Comparison of ENCODE assay signal across 31 cellular contexts in the genomic region with DNA sequence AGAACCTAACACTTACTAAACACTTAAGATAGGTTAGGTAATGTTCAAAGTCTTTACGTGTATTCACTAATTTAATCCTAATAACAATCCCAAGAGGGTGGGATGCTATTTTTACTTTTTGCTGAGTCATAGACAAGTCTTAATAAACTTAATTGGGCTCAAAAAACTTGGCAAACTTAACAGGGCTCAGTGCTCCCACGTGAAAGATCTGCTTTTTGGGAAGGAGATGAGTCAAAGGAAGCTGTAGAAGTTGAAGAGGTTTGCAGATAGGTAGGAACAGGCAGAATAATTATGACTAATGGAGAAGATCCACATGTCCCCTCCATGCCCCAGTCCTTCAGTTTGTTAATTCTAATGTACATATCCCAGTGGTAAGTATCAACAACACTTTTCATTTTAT. TPM values are rescaled to one million over a fixed set of nuclear protein-coding genes. Genes with fewer than 3 reads are reported as not detected.
DNase-seq lines count a peak whose midpoint lies in the region; ATAC-seq, FAIRE-seq and TF ChIP-seq lines count a peak whose summit lies in the region.
"Had no signal": no experiment of that assay in that cellular context is flagged by ENCODE, and none has a peak within 500 bp of the region (broad histone marks: within the 10 kb centered on the region; RNA-seq: fewer than 3 reads in every experiment).

No MANE protein-coding gene starts in this region.

- no peak overlapping the region for H2BK15ac ChIP-seq in IMR-90 (ENCODE audit: low read depth, low read length)

- in situ Hi-C loops in IMR-90 (cut with MboI; ENCODE audit: low sequenced_read_pairs): no loop called here

- peak; percentile 83 for FAIRE-seq in keratinocyte (lab: Jason Lieb, UNC)
- FAIRE-seq in kidney (lab: Jason Lieb, UNC): no peak
- FAIRE-seq: endometrium, GM12892 had no signal

- intact Hi-C loops in IMR-90 (cut with micrococcal nuclease): no loop called here
- intact Hi-C loops in kidney (cut with DNase I): no loop called here

- TF ChIP-seq RAD21 in IMR-90 (IDR thresholded peaks at IDR 0.05; ENCODE audit: low read length): no peak

- H4K91ac ChIP-seq in IMR-90 (ENCODE audit: insufficient read depth, low read depth, low read length): no peak overlapping the region

- no peak overlapping the region for H3K23ac ChIP-seq in IMR-90 (ENCODE audit: low read depth, low read length)

- TF ChIP-seq CTCF in BJ (IDR thresholded peaks at IDR 0.05; ENCODE audit: insufficient read depth, low read depth, low read length) (no peak), IMR-90 (conservative IDR thresholded peaks at IDR 0.05; ENCODE audit: low read depth, low read length) (no peak), cardiac fibroblast (IDR thresholded peaks at IDR 0.05; ENCODE audit: low read depth, low read length) (no peak), keratinocyte (optimal IDR thresholded peaks at IDR 0.05 in 1 of 3, IDR thresholded peaks at IDR 0.05 in 1 of 3, conservative IDR thresholded peaks at IDR 0.05 in 1 of 3; ENCODE audit: extremely low read depth in 1 of 3, insufficient read depth in 2 of 3, low read length in 3 of 3) (no peak), kidney (IDR thresholded peaks at IDR 0.05; ENCODE audit: borderline replicate concordance, extremely low read depth, insufficient read depth) (no peak)

- DNase-seq in BJ (ENCODE audit: low read depth) (peak; percentile 44), IMR-90 (no peak), cardiac fibroblast (ENCODE audit: low read depth in 2 of 2) (peak; percentile 8 to 9), keratinocyte (ENCODE audit: low read depth, low spot score) (peak; percentile 85), kidney (no peak), COLO668 (lab: John Stamatoyannopoulos, UW; ENCODE audit: unreplicated experiment) (no peak), OCI-M1 (lab: John Stamatoyannopoulos, UW) (no peak)
- DNase-seq: activated CD4-positive, alpha-beta T cell treated with anti-CD3 and anti-CD28 coated beads for 4 hours; activated gamma-delta T cell treated with Interleukin-2 at 50 U/mL for 16 hours; activated naive CD8-positive, alpha-beta T cell treated with anti-CD3 and anti-CD28 coated beads, Interleukin-2, amount 50 U/mL, for 24 hours; activated T-cell treated with anti-CD3 and anti-CD28 coated beads, Interleukin-2, amount 50 U/mL, for 4 hours; cerebellar nuclear complex; heart left ventricle; left cardiac atrium; MM.1S; NCI-H1436; NCI-H345; NCI-H748 treated with DMSO at 0.1 percent for 48 hours; spleen; transverse colon had no signal

- H3K36me3 ChIP-seq in BJ (ENCODE audit: control insufficient read depth, insufficient read depth, low read length) (no peaks in the 10 kb centered on the region), IMR-90 (ENCODE audit: control insufficient read depth, insufficient read depth, low read length) (no peaks in the 10 kb centered on the region), keratinocyte (ENCODE audit: control insufficient read depth in 2 of 2, extremely low read depth in 1 of 2, insufficient read depth in 2 of 2, low read length in 2 of 2) (no peaks in the 10 kb centered on the region), kidney (ENCODE audit: control insufficient read depth in 1 of 2, insufficient read depth in 2 of 2, low read length in 2 of 2) (no peaks in the 10 kb centered on the region)
- H3K36me3 ChIP-seq: heart left ventricle, right atrium auricular region, spleen, transverse colon had no signal

- no peak overlapping the region for H3K14ac ChIP-seq in IMR-90 (replicated peaks; ENCODE audit: low read depth, low read length)

- no peak overlapping the region for H2AFZ ChIP-seq in IMR-90 (replicated peaks; ENCODE audit: low read length, poor library complexity)
- no peak overlapping the region for H2AFZ ChIP-seq in keratinocyte (ENCODE audit: control insufficient read depth, low read length)
- H2AFZ ChIP-seq: parathyroid adenoma had no signal

- no peak overlapping the region for H3K4ac ChIP-seq in IMR-90 (ENCODE audit: low read depth, low read length)

- no TSS peak for BruUV-seq in IMR-90 (replicated peaks; lab: Mats Ljungman, UMichigan)

- H3K18ac ChIP-seq in IMR-90 (ENCODE audit: low read depth, low read length): no peak overlapping the region

- ATAC-seq in IMR-90 (ENCODE audit: low read depth) (no peak), HG03342 (IDR thresholded peaks at IDR 0.05; ENCODE audit: unreplicated experiment) (no peak)
- ATAC-seq: activated naive CD8-positive, alpha-beta T cell treated with anti-CD3 and anti-CD28 coated beads, Interleukin-2, amount 50 U/mL, for 24 hours; activated T-cell treated with anti-CD3 and anti-CD28 coated beads, Interleukin-2, amount 50 U/mL, for 4 hours; GM23338; heart left ventricle had no signal

- H3K9me3 ChIP-seq in IMR-90 (ENCODE audit: control insufficient read depth, insufficient read depth, low read length): no peaks in the 10 kb centered on the region
- no peaks in the 10 kb centered on the region for H3K9me3 ChIP-seq in keratinocyte (ENCODE audit: control insufficient read depth, low read depth, low read length)
- H3K9me3 ChIP-seq in kidney (ENCODE audit: control insufficient read depth in 1 of 2, low read length in 2 of 2): no peaks in the 10 kb centered on the region
- H3K9me3 ChIP-seq: heart left ventricle, right atrium auricular region, spleen, transverse colon had no signal

- H4K5ac ChIP-seq in IMR-90 (ENCODE audit: low read depth, low read length): no peak overlapping the region

- H2BK20ac ChIP-seq in IMR-90 (ENCODE audit: low read depth, low read length): no peak overlapping the region

- H4K8ac ChIP-seq in IMR-90 (ENCODE audit: low read depth in 2 of 2, low read length in 2 of 2): no peak overlapping the region

- no peak overlapping the region for H2BK5ac ChIP-seq in IMR-90 (ENCODE audit: low read depth, low read length, poor library complexity, severe bottlenecking)

- dilution Hi-C loops in IMR-90 (cut with HindIII; ENCODE audit: low sequenced_read_pairs, unreplicated experiment) (no loop called here), keratinocyte (cut with MboI; ENCODE audit: extremely low pct_ligation_motif_present, low sequenced_read_pairs) (no loop called here)

- H2AK5ac ChIP-seq in IMR-90 (ENCODE audit: low read depth, low read length): no peak overlapping the region

- H3K27ac ChIP-seq in IMR-90 (ENCODE audit: insufficient read depth, low read length): no peak overlapping the region
- peak overlapping the region; percentile 57 for H3K27ac ChIP-seq in keratinocyte (ENCODE audit: control insufficient read depth, insufficient read depth, low read length)
- no peak overlapping the region for H3K27ac ChIP-seq in kidney (ENCODE audit: low read depth in 2 of 2, low read length in 2 of 2)
- H3K27ac ChIP-seq: heart left ventricle, parathyroid adenoma, right atrium auricular region, spleen, transverse colon, VCaP had no signal

- POLR2A ChIA-PET in BJ (lab: Charles Lee) (no interaction called here), IMR-90 (lab: Charles Lee; ENCODE audit: unreplicated experiment) (no interaction called here)

- no peaks in the 10 kb centered on the region for H3K79me2 ChIP-seq in keratinocyte (ENCODE audit: control insufficient read depth, insufficient read depth, low read length)
- H3K79me2 ChIP-seq: parathyroid adenoma had no signal

- H3K4me3 ChIP-seq in BJ (ENCODE audit: low read depth, low read length) (no peak overlapping the region), IMR-90 (ENCODE audit: insufficient read depth, low read depth, low read length) (no peak overlapping the region), cardiac fibroblast (replicated peaks in 1 of 2; ENCODE audit: low read depth in 2 of 2, low read length in 2 of 2) (no peak overlapping the region), keratinocyte (ENCODE audit: control insufficient read depth in 2 of 3, extremely low read depth in 1 of 3, insufficient read depth in 2 of 3, low read depth in 1 of 3, low read length in 3 of 3) (no peak overlapping the region), kidney (ENCODE audit: low read length in 2 of 2) (no peak overlapping the region)
- H3K4me3 ChIP-seq: GM23338, heart left ventricle, right atrium auricular region, spleen, transverse colon had no signal

- H3K4me2 ChIP-seq in IMR-90 (ENCODE audit: low read depth, low read length): no peak overlapping the region
- no peak overlapping the region for H3K4me2 ChIP-seq in keratinocyte (ENCODE audit: control insufficient read depth, extremely low read depth, insufficient read depth, low read depth, low read length)
- H3K4me2 ChIP-seq: GM23338 had no signal

- no peak overlapping the region for H2BK120ac ChIP-seq in IMR-90 (ENCODE audit: low read depth, low read length)

- no peaks in the 10 kb centered on the region for H3K4me1 ChIP-seq in IMR-90 (ENCODE audit: control insufficient read depth, insufficient read depth, low read length)
- peaks cover 35% of the 10 kb centered on the region for H3K4me1 ChIP-seq in keratinocyte (ENCODE audit: control insufficient read depth, extremely low read depth, insufficient read depth, low read length)
- no peaks in the 10 kb centered on the region for H3K4me1 ChIP-seq in kidney (ENCODE audit: control insufficient read depth in 1 of 2, insufficient read depth in 1 of 2, low read depth in 1 of 2, low read length in 2 of 2)
- H3K4me1 ChIP-seq: parathyroid adenoma, spleen, transverse colon had no signal

- no CpG with 5 or more reads among the region's 2 CpGs for WGBS in IMR-90 (ENCODE audit: extremely low coverage in 2 of 2, insufficient read length in 1 of 2), 2 experiments

- TF ChIP-seq POLR2A in IMR-90 (IDR thresholded peaks at IDR 0.05; ENCODE audit: low read depth, low read length): no peak

- H3K79me1 ChIP-seq in IMR-90 (ENCODE audit: low read depth in 1 of 2, low read length in 2 of 2): no peaks in the 10 kb centered on the region

- H3K9me1 ChIP-seq in IMR-90 (ENCODE audit: insufficient read depth, low read length): 0 out of 2 replicates have a peak, but pooled peaks cover 3% of the 10 kb centered on the region
- no peaks in the 10 kb centered on the region for H3K9me1 ChIP-seq in keratinocyte (ENCODE audit: control insufficient read depth, extremely low read depth, insufficient read depth, low read length)

- H3K9ac ChIP-seq in IMR-90 (ENCODE audit: low read depth, low read length) (no peak overlapping the region), keratinocyte (ENCODE audit: control insufficient read depth, extremely low read depth, insufficient read depth, low read length) (no peak overlapping the region), kidney (ENCODE audit: low read length in 2 of 2) (no peak overlapping the region)
- H3K9ac ChIP-seq: parathyroid adenoma had no signal

- H3K56ac ChIP-seq in IMR-90 (ENCODE audit: extremely low read depth, insufficient read depth, low read length): no peak overlapping the region

- H2AK9ac ChIP-seq in IMR-90 (replicated peaks; ENCODE audit: low read depth, low read length, poor library complexity): no peak overlapping the region

- CTCF ChIA-PET in BJ (lab: Yijun Ruan, JAX) (interaction anchor here (1.2 kb wide), 1 partner anchor 92 kb away, joined by 3 read pairs; no protein-coding TSS in a partner anchor), IMR-90 (lab: Yijun Ruan, JAX) (no interaction called here)

- H3K27me3 ChIP-seq in BJ (ENCODE audit: control insufficient read depth, insufficient read depth, low read length) (no peaks in the 10 kb centered on the region), IMR-90 (ENCODE audit: control insufficient read depth, insufficient read depth, low read length) (no peaks in the 10 kb centered on the region), keratinocyte (ENCODE audit: control insufficient read depth, extremely low read depth, insufficient read depth, low read length) (no peaks in the 10 kb centered on the region)
- H3K27me3 ChIP-seq: heart left ventricle, right atrium auricular region, transverse colon had no signal

- H4K20me1 ChIP-seq in IMR-90 (ENCODE audit: insufficient read depth, low read length): no peaks in the 10 kb centered on the region
- H4K20me1 ChIP-seq in keratinocyte (ENCODE audit: control insufficient read depth, extremely low read depth, insufficient read depth, low read length): no peaks in the 10 kb centered on the region

RNA-seq across cellular contexts. Expression of gene STMND1, which starts 44.5 kb away (rescaled TPM):
- polyA plus RNA-seq in BJ (2011; rRNA removed) (0.05 and 0.16 TPM in 2 replicates), IMR-90 (2012; rRNA removed) (not detected in 2 replicates), keratinocyte (not detected in 3 replicates), kidney (ENCODE audit: insufficient read depth, low read depth, low replicate concordance) (not detected)
- polyA minus RNA-seq in BJ (2011; rRNA and poly(A)+ RNA removed): not detected in 2 replicates
- total RNA-seq in IMR-90 (2012; rRNA removed) (not detected in 2 replicates), kidney (not detected)
- not detected in 2 replicates for polyA plus RNA-seq in IMR-90 (2012; cell fraction: cytosol; rRNA removed)
- not detected in 2 replicates for polyA plus RNA-seq in IMR-90 (2012; cell fraction: nucleus; rRNA removed; ENCODE audit: low replicate concordance)
- not detected for polyA plus RNA-seq in keratinocyte (2011; ENCODE audit: low read depth)
- polyA plus RNA-seq in keratinocyte (2011; cell fraction: cytosol; rRNA removed): not detected in 2 replicates
- polyA plus RNA-seq in keratinocyte (2011; cell fraction: nucleus; rRNA removed): not detected in 2 replicates
- not detected in 2 replicates for polyA plus RNA-seq in keratinocyte (2012; ENCODE audit: low replicate concordance)
- polyA minus RNA-seq in keratinocyte: not detected in 3 replicates
- polyA minus RNA-seq in keratinocyte (2011; cell fraction: cytosol; rRNA and poly(A)+ RNA removed): not detected
- polyA minus RNA-seq in keratinocyte (2011; cell fraction: nucleus; rRNA and poly(A)+ RNA removed): not detected in 2 replicates
- total RNA-seq: activated T-cell treated with anti-CD3 and anti-CD28 coated beads, Interleukin-2, amount 50 U/mL, for 4 hours; dermis microvascular lymphatic vessel endothelial cell; heart left ventricle; left cardiac atrium; lung microvascular endothelial cell; right atrium auricular region; spleen; T-helper 2 cell treated with Interferon-gamma antibody and Interleukin-4, amounts not matched to agents 100 ng/mL and 5 ng/mL, for 36 hours had no signal
- polyA plus RNA-seq: CD14-positive monocyte, GM23338, heart left ventricle, spleen had no signal

Comparison
In these comparisons a context has a peak if more than half of its experiments do, and no peak if none do; other contexts are left out.
1. DNase-seq: peak in BJ (single experiment), cardiac fibroblast (2 of 2) and keratinocyte (single experiment); none in IMR-90 (single experiment), kidney (single experiment), COLO668 (single experiment) and OCI-M1 (single experiment).